ENCODE assay signal across 8 cellular contexts in genomic region chr14:70808402-70809237, GRCh38. TPM values are rescaled to one million over a fixed set of nuclear protein-coding genes. Genes with fewer than 3 reads are reported as not detected.
DNase-seq lines count a peak whose midpoint lies in the region; ATAC-seq and TF ChIP-seq lines count a peak whose summit lies in the region.

No MANE protein-coding gene starts in this region.

- WGBS in liver, result 2% methylated on average over 78 of the region's 78 CpGs

- H3K9me3 ChIP-seq in liver (ENCODE audit: control insufficient read depth in 4 of 4, low read length in 3 of 4), result no peaks in the 10 kb centered on the region

- DNase-seq in AG20443 (ENCODE audit: low spot score) (peak; percentile 31), T-helper 22 cell (ENCODE audit: low read depth) (peak; percentile 36), T47D (ENCODE audit: low read depth in 1 of 2, low spot score in 1 of 2) (peak; percentile 23 to 48), KBM-7 (no peak)
- DNase-seq in stimulated activated CD8-positive, alpha-beta memory T cell treated with anti-CD3 and anti-CD28 coated beads, Interleukin-4, amount 100 ng/mL, for 48 hours, result peak; percentile 69

- TF ChIP-seq CTCF in liver (IDR thresholded peaks at IDR 0.05; ENCODE audit: low read depth, low read length, missing input control), result no peak

- no peak overlapping the region for H3K9ac ChIP-seq in liver (ENCODE audit: low read depth in 1 of 2, low read length in 2 of 2)

- ATAC-seq in GM19455 (IDR thresholded peaks at IDR 0.05; ENCODE audit: unreplicated experiment) (peak; percentile 37), HG03460 (IDR thresholded peaks at IDR 0.05; ENCODE audit: unreplicated experiment) (peak; percentile 13)

- in situ Hi-C loops in T47D (cut with HindIII; ENCODE audit: low pct_unique_long_range_greater_than_20kb, low sequenced_read_pairs) (no loop called here), KBM-7 (cut with MboI; ENCODE audit: low pct_unique_long_range_greater_than_20kb, low sequenced_read_pairs) (no loop called here)

- TF ChIP-seq RAD21 in liver (IDR thresholded peaks at IDR 0.05), result no peak

- H3K4me1 ChIP-seq in liver (ENCODE audit: control insufficient read depth in 4 of 4, insufficient read depth in 4 of 4, low read length in 3 of 4), result peaks cover 0 to 13% (median 5%) of the 10 kb centered on the region in 4 donors

- H3K27me3 ChIP-seq in liver (ENCODE audit: control insufficient read depth in 4 of 4, insufficient read depth in 4 of 4, low read length in 3 of 4), result no peaks in the 10 kb centered on the region

- H3K36me3 ChIP-seq in liver (ENCODE audit: control insufficient read depth in 4 of 4, insufficient read depth in 3 of 4, low read depth in 1 of 4, low read length in 3 of 4), result no peaks in the 10 kb centered on the region

- H3K27ac ChIP-seq in liver (ENCODE audit: low read depth in 1 of 2, low read length in 2 of 2), result peak overlapping the region; percentile 31 to 49

- H3K4me3 ChIP-seq in liver (ENCODE audit: low read depth in 1 of 3, low read length in 3 of 3), result peak overlapping the region; percentile 59 to 96 (median 79)

TF ChIP-seq in liver, 16 proteins besides CTCF, POLR2A, EP300 and RAD21:
- TF ChIP-seq EGR1 (IDR thresholded peaks at IDR 0.05; ENCODE audit: low read depth in 2 of 2), result no peak
- TF ChIP-seq ZBTB33 (IDR thresholded peaks at IDR 0.05), result no peak
- no peak for TF ChIP-seq SP1 (IDR thresholded peaks at IDR 0.05)
- no peak for TF ChIP-seq YY1 (IDR thresholded peaks at IDR 0.05)
- TF ChIP-seq FOXA2 (IDR thresholded peaks at IDR 0.05), result no peak
- TF ChIP-seq HNF4A (conservative IDR thresholded peaks at IDR 0.05), result no peak
- TF ChIP-seq TAF1 (conservative IDR thresholded peaks at IDR 0.05), result no peak
- TF ChIP-seq MAX (IDR thresholded peaks at IDR 0.05), result no peak
- TF ChIP-seq NR2F2 (IDR thresholded peaks at IDR 0.05), result no peak
- TF ChIP-seq REST (IDR thresholded peaks at IDR 0.05), result no peak
- no peak for TF ChIP-seq HNF4G (IDR thresholded peaks at IDR 0.05)

RNA-seq across cellular contexts. Expression of gene MAP3K9, which starts 0.7 kb away (rescaled TPM):
- total RNA-seq in liver, result 1 to 10 TPM in 1 of 2 donors, under 1 TPM in 1; 0.65 to 5.2 TPM
- under 1 TPM; 0.78 to 0.82 TPM for polyA plus RNA-seq in liver
